Comparison of ENCODE assay signal across 11 cellular contexts in genomic region chr11:128476729-128477128, GRCh38.
DNase-seq lines count a peak whose midpoint lies in the region; ATAC-seq and TF ChIP-seq lines count a peak whose summit lies in the region.
"Had no signal": no experiment of that assay in that cellular context is flagged by ENCODE, and none has a peak within 500 bp of the region (broad histone marks: within the 10 kb centered on the region; RNA-seq: fewer than 3 reads in every experiment).

No MANE protein-coding gene starts in this region.

- peak overlapping the region; percentile 76 to 88 (median 83) for H3K4me3 Mint-ChIP-seq in CD4-positive, CD25-positive, alpha-beta regulatory T cell
- H3K4me3 Mint-ChIP-seq in activated naive CD4-positive, alpha-beta T cell treated with anti-CD3 and anti-CD28 coated beads, Interleukin-2, amount 10 ng/mL, durations not matched to agents 7 days and 5 days, result peak overlapping the region; percentile 47
- H3K4me3 Mint-ChIP-seq in CD14-positive monocyte, result no peak overlapping the region

- intact Hi-C loops in CD14-positive monocyte (cut with micrococcal nuclease), result no loop called here

- H3K27ac ChIP-seq in CD4-positive, CD25-positive, alpha-beta regulatory T cell (ENCODE audit: insufficient read depth, low read length, poor library complexity, severe bottlenecking), result peak overlapping the region; percentile 97
- peak overlapping the region; percentile 16 to 61 for H3K27ac ChIP-seq in mucosa of rectum (ENCODE audit: low read depth in 2 of 2, low read length in 2 of 2)
- H3K27ac ChIP-seq: BLaER1 had no signal

- peak; percentile 81 to 93 (median 91) for DNase-seq in CD4-positive, CD25-positive, alpha-beta regulatory T cell
- DNase-seq in T follicular helper cell (ENCODE audit: low read depth) (peak; percentile 79), MV-4-11 (lab: John Stamatoyannopoulos, UW) (no peak), COLO829 (ENCODE audit: low spot score) (no peak), EL (no peak), CD14-positive monocyte (ENCODE audit: low spot score) (no peak)
- peak; percentile 89 for DNase-seq in activated naive CD4-positive, alpha-beta T cell treated with anti-CD3 and anti-CD28 coated beads, Interleukin-2, amount 10 ng/mL, durations not matched to agents 7 days and 5 days
- DNase-seq: NCI-H1417, T1000 had no signal

- H3K4me1 Mint-ChIP-seq in CD4-positive, CD25-positive, alpha-beta regulatory T cell, result peaks cover 45 to 99% (median 91%) of the 10 kb centered on the region in 4 donors
- peaks cover 99% of the 10 kb centered on the region for H3K4me1 Mint-ChIP-seq in activated naive CD4-positive, alpha-beta T cell treated with anti-CD3 and anti-CD28 coated beads, Interleukin-2, amount 10 ng/mL, durations not matched to agents 7 days and 5 days
- peaks cover 16% of the 10 kb centered on the region for H3K4me1 Mint-ChIP-seq in CD14-positive monocyte

- ATAC-seq in CD4-positive, CD25-positive, alpha-beta regulatory T cell (ENCODE audit: low read depth in 2 of 2), result peak; percentile 72 to 75

- peaks cover 98% of the 10 kb centered on the region for H3K4me1 ChIP-seq in CD4-positive, CD25-positive, alpha-beta regulatory T cell (ENCODE audit: control insufficient read depth, insufficient read depth, low read length, poor library complexity, severe bottlenecking)
- peaks cover 49 to 52% of the 10 kb centered on the region in 2 donors for H3K4me1 ChIP-seq in mucosa of rectum (ENCODE audit: control insufficient read depth in 2 of 2, insufficient read depth in 2 of 2, low read length in 2 of 2)

- H3K27me3 Mint-ChIP-seq in CD4-positive, CD25-positive, alpha-beta regulatory T cell, result no peaks in the 10 kb centered on the region
- H3K27me3 Mint-ChIP-seq in activated naive CD4-positive, alpha-beta T cell treated with anti-CD3 and anti-CD28 coated beads, Interleukin-2, amount 10 ng/mL, durations not matched to agents 7 days and 5 days, result no peaks in the 10 kb centered on the region
- H3K27me3 Mint-ChIP-seq in CD14-positive monocyte (ENCODE audit: low read depth in 3 of 3), result peaks cover 0 to 2% (median 2%) of the 10 kb centered on the region in 3 donors

- no peaks in the 10 kb centered on the region for H3K27me3 ChIP-seq in CD4-positive, CD25-positive, alpha-beta regulatory T cell (ENCODE audit: control insufficient read depth, insufficient read depth, low read length)
- no peaks in the 10 kb centered on the region for H3K27me3 ChIP-seq in mucosa of rectum (ENCODE audit: control insufficient read depth in 2 of 2, insufficient read depth in 2 of 2, low read length in 2 of 2)
- H3K27me3 ChIP-seq: BLaER1 had no signal

- H3K9me3 ChIP-seq in CD4-positive, CD25-positive, alpha-beta regulatory T cell (ENCODE audit: control insufficient read depth in 2 of 2, low read length in 2 of 2), result no peaks in the 10 kb centered on the region
- no peaks in the 10 kb centered on the region for H3K9me3 ChIP-seq in mucosa of rectum (ENCODE audit: control insufficient read depth in 2 of 2, low read length in 2 of 2)

- CTCF ChIA-PET in activated naive CD4-positive, alpha-beta T cell treated with anti-CD3 and anti-CD28 coated beads, Interleukin-2, amount 10 ng/mL, durations not matched to agents 7 days and 5 days (lab: Charles Lee), result interaction anchor here (0.8 to 6.7 kb wide), 9 partner anchors 11 to 156 kb away, joined by 3 to 44 read pairs (median 5); no protein-coding TSS in a partner anchor

- H3K9ac ChIP-seq in mucosa of rectum (ENCODE audit: low read depth in 1 of 2, low read length in 2 of 2), result no peak overlapping the region
- H3K9ac ChIP-seq: BLaER1 had no signal

- H3K4me3 ChIP-seq in CD4-positive, CD25-positive, alpha-beta regulatory T cell (ENCODE audit: low read depth, low read length), result peak overlapping the region; percentile 76
- H3K4me3 ChIP-seq in mucosa of rectum (ENCODE audit: low read length in 2 of 2), result peak overlapping the region in 1 of 2 donors; percentile 48
- H3K4me3 ChIP-seq: BLaER1 had no signal

- no peak for TF ChIP-seq CTCF in CD14-positive monocyte (IDR thresholded peaks at IDR 0.05)

- H3K36me3 ChIP-seq in CD4-positive, CD25-positive, alpha-beta regulatory T cell (ENCODE audit: control insufficient read depth, insufficient read depth, low read length), result peaks cover 91% of the 10 kb centered on the region
- H3K36me3 ChIP-seq in mucosa of rectum (ENCODE audit: control insufficient read depth in 2 of 2, insufficient read depth in 2 of 2, low read length in 2 of 2), result peaks cover 29 to 43% of the 10 kb centered on the region in 2 donors

- H3K36me3 Mint-ChIP-seq in CD4-positive, CD25-positive, alpha-beta regulatory T cell, result peaks cover 92% of the 10 kb centered on the region
- H3K36me3 Mint-ChIP-seq in activated naive CD4-positive, alpha-beta T cell treated with anti-CD3 and anti-CD28 coated beads, Interleukin-2, amount 10 ng/mL, durations not matched to agents 7 days and 5 days, result peaks cover 94% of the 10 kb centered on the region
- H3K36me3 Mint-ChIP-seq in CD14-positive monocyte, result peaks cover 22 to 41% of the 10 kb centered on the region in 2 donors

- H3K27ac Mint-ChIP-seq in CD4-positive, CD25-positive, alpha-beta regulatory T cell, result peak overlapping the region; percentile 95 to 99 (median 98)
- peak overlapping the region; percentile 92 for H3K27ac Mint-ChIP-seq in activated naive CD4-positive, alpha-beta T cell treated with anti-CD3 and anti-CD28 coated beads, Interleukin-2, amount 10 ng/mL, durations not matched to agents 7 days and 5 days
- H3K27ac Mint-ChIP-seq in CD14-positive monocyte, result no peak overlapping the region

- no peaks in the 10 kb centered on the region for H3K9me3 Mint-ChIP-seq in CD4-positive, CD25-positive, alpha-beta regulatory T cell
- no peaks in the 10 kb centered on the region for H3K9me3 Mint-ChIP-seq in activated naive CD4-positive, alpha-beta T cell treated with anti-CD3 and anti-CD28 coated beads, Interleukin-2, amount 10 ng/mL, durations not matched to agents 7 days and 5 days
- peaks cover 0 to 7% (median 1%) of the 10 kb centered on the region in 7 donors for H3K9me3 Mint-ChIP-seq in CD14-positive monocyte

Comparison
In these comparisons a context has a peak if more than half of its experiments do, and no peak if none do; other contexts are left out.
1. DNase-seq: peak in CD4-positive, CD25-positive, alpha-beta regulatory T cell (3 of 3), T follicular helper cell (single experiment) and activated naive CD4-positive, alpha-beta T cell treated with anti-CD3 and anti-CD28 coated beads, Interleukin-2, amount 10 ng/mL, durations not matched to agents 7 days and 5 days (single experiment); none in MV-4-11 (single experiment), COLO829 (single experiment), EL (single experiment) and CD14-positive monocyte (single experiment).
2. H3K27ac Mint-ChIP-seq: peak in CD4-positive, CD25-positive, alpha-beta regulatory T cell (3 of 3) and activated naive CD4-positive, alpha-beta T cell treated with anti-CD3 and anti-CD28 coated beads, Interleukin-2, amount 10 ng/mL, durations not matched to agents 7 days and 5 days (single experiment); none in CD14-positive monocyte (0 of 7).
3. H3K4me3 Mint-ChIP-seq: peak in CD4-positive, CD25-positive, alpha-beta regulatory T cell (4 of 4) and activated naive CD4-positive, alpha-beta T cell treated with anti-CD3 and anti-CD28 coated beads, Interleukin-2, amount 10 ng/mL, durations not matched to agents 7 days and 5 days (single experiment); none in CD14-positive monocyte (0 of 2).